4 cellular contexts compared by ENCODE assay signal in genomic region chr2:135807874-135808273, GRCh38. TPM values are rescaled to one million over a fixed set of nuclear protein-coding genes. Genes with fewer than 3 reads are reported as not detected.
"Had no signal": no experiment of that assay in that cellular context is flagged by ENCODE, and none has a peak within 500 bp of the region (broad histone marks: within the 10 kb centered on the region; RNA-seq: fewer than 3 reads in every experiment).

No MANE protein-coding gene starts in this region.

RNA-seq across cellular contexts. Expression of gene LCT, which starts 29.1 kb away (rescaled TPM):
- total RNA-seq: GM23338, HFFc6 had no signal
- polyA plus RNA-seq: GM23248, GM23338, H1 had no signal
